ENCODE assay signal across 8 cellular contexts in the genomic region with DNA sequence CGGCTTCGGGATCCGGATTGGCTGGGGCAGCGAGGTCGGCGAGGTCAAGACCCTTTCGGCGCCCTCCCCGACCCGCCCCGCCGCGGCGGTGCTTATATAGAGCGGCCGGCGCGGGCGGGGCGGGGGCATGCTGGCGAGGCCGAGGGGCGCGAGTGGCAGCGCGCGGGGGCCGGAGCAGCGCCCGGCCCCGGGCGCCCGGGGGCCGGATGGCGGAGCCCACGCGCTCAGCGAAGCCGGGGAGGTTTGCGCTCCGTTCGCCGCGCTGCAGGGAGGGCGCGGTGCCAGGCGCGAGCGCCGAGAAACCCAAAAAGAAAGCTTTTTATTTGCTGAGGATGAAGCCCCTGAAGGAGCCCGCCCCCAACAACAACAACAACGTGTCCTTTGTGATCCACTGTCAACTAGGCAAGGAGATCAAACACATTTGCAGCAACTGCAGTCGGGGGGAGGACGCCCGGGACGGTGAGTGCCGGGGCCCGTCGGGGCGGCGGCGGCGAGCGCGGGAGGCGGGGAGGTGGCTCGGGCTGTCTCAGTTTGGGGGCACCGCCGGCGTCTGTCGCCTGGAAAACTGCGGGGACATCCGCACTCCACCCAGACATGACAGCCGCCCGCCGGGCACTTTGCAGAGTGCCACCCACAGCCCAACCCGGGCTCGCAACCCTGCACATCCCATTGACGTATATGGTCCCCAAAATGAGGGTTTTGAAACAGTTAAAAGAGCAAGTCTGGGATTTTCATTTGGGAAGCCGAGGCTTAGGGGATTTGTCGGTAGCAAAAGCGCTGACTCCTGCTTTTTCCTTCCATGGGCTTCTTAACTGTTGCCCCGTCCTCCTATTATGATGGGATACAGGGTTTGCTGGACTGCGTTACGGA.
DNase-seq lines count a peak whose midpoint lies in the region; ATAC-seq and TF ChIP-seq lines count a peak whose summit lies in the region.

No MANE protein-coding gene starts in this region.

- H3K4me1 ChIP-seq in lung (ENCODE audit: control insufficient read depth in 2 of 2, insufficient read depth in 2 of 2, low read length in 2 of 2), result peaks cover 0 to 5% of the 10 kb centered on the region in 2 donors
- peaks cover 0 to 27% (median 7%) of the 10 kb centered on the region in 4 donors for H3K4me1 ChIP-seq in tibial nerve

- no peak for TF ChIP-seq CTCF in lung (IDR thresholded peaks at IDR 0.05; ENCODE audit: control extremely low read depth, extremely low read depth)
- no peak for TF ChIP-seq CTCF in tibial nerve (IDR thresholded peaks at IDR 0.05)

- H3K9me3 ChIP-seq in lung (ENCODE audit: control insufficient read depth in 2 of 2, insufficient read depth in 1 of 2, low read length in 1 of 2) (no peaks in the 10 kb centered on the region), tibial nerve (no peaks in the 10 kb centered on the region)

- no peaks in the 10 kb centered on the region for H3K36me3 Mint-ChIP-seq in activated CD8-positive, alpha-beta memory T cell treated with anti-CD3 and anti-CD28 coated beads, Interleukin-2, amount 10 ng/mL, durations not matched to agents 7 days and 5 days

- TF ChIP-seq EP300 in tibial nerve (IDR thresholded peaks at IDR 0.05), result no peak

- no peaks in the 10 kb centered on the region for H3K9me3 Mint-ChIP-seq in activated CD8-positive, alpha-beta memory T cell treated with anti-CD3 and anti-CD28 coated beads, Interleukin-2, amount 10 ng/mL, durations not matched to agents 7 days and 5 days (ENCODE audit: low read depth)

- H3K4me1 Mint-ChIP-seq in activated CD8-positive, alpha-beta memory T cell treated with anti-CD3 and anti-CD28 coated beads, Interleukin-2, amount 10 ng/mL, durations not matched to agents 7 days and 5 days, result peaks cover 4% of the 10 kb centered on the region

- peaks cover 0 to 4% of the 10 kb centered on the region in 2 donors for H3K36me3 ChIP-seq in lung (ENCODE audit: control insufficient read depth in 2 of 2, insufficient read depth in 2 of 2, low read length in 2 of 2)
- H3K36me3 ChIP-seq in tibial nerve, result no peaks in the 10 kb centered on the region

- H3K27ac ChIP-seq in lung (ENCODE audit: low read depth in 1 of 2, low read length in 1 of 2) (peak overlapping the region in 1 of 2 donors; percentile 81), tibial nerve (no peak overlapping the region)

- 4 to 6% methylated on average over 66 to 85 of the region's 85 CpGs for WGBS in lung, 2 donors
- 2 to 3% methylated on average over 37 to 48 of the region's 85 CpGs for WGBS in tibial nerve, 2 donors

- CTCF ChIA-PET in activated CD8-positive, alpha-beta memory T cell treated with anti-CD3 and anti-CD28 coated beads, Interleukin-2, amount 10 ng/mL, durations not matched to agents 7 days and 5 days (lab: Charles Lee), result interaction anchor here (1.2 to 1.6 kb wide), 2 partner anchors 102 to 317 kb away, joined by 3 to 5 read pairs; no protein-coding TSS in a partner anchor

- TF ChIP-seq POLR2A in tibial nerve (IDR thresholded peaks at IDR 0.05), result no peak

- H3K4me3 Mint-ChIP-seq in activated CD8-positive, alpha-beta memory T cell treated with anti-CD3 and anti-CD28 coated beads, Interleukin-2, amount 10 ng/mL, durations not matched to agents 7 days and 5 days, result peak overlapping the region; percentile 42

- no peak overlapping the region for H3K27ac Mint-ChIP-seq in activated CD8-positive, alpha-beta memory T cell treated with anti-CD3 and anti-CD28 coated beads, Interleukin-2, amount 10 ng/mL, durations not matched to agents 7 days and 5 days

- no peak for ATAC-seq in activated CD8-positive, alpha-beta memory T cell treated with anti-CD3 and anti-CD28 coated beads, Interleukin-2, amount 10 ng/mL, durations not matched to agents 7 days and 5 days
- peak; percentile 13 for ATAC-seq in lung (ENCODE audit: insufficient read depth, low FRiP score)

- H3K4me3 ChIP-seq in lung, result peak overlapping the region; percentile 30
- H3K4me3 ChIP-seq in tibial nerve, result peak overlapping the region; percentile 25 to 57 (median 44)

- H3K27me3 Mint-ChIP-seq in activated CD8-positive, alpha-beta memory T cell treated with anti-CD3 and anti-CD28 coated beads, Interleukin-2, amount 10 ng/mL, durations not matched to agents 7 days and 5 days, result peaks cover 77% of the 10 kb centered on the region

- no peaks in the 10 kb centered on the region for H3K27me3 ChIP-seq in lung (ENCODE audit: control insufficient read depth, insufficient read depth)
- H3K27me3 ChIP-seq in tibial nerve, result peaks cover 0 to 43% of the 10 kb centered on the region in 2 donors

- DNase-seq in activated CD8-positive, alpha-beta memory T cell treated with anti-CD3 and anti-CD28 coated beads, Interleukin-2, amount 10 ng/mL, durations not matched to agents 7 days and 5 days, result no peak
- DNase-seq in activated CD8-positive, alpha-beta memory T cell treated with anti-CD3 and anti-CD28 coated beads, Interleukin-2, amount 50 U/mL, for 48 hours, result no peak
- peak; percentile 7 for DNase-seq in cerebellum (ENCODE audit: low spot score)
- no peak for DNase-seq in lung (ENCODE audit: low spot score)
- no peak for DNase-seq in tibial nerve (ENCODE audit: low spot score in 2 of 2)
- DNase-seq in SKM-1 (lab: John Stamatoyannopoulos, UW; ENCODE audit: unreplicated experiment), result no peak
- no peak for DNase-seq in epidermal melanocyte (ENCODE audit: insufficient read length, low spot score)
- DNase-seq in NCI-H128 (lab: John Stamatoyannopoulos, UW; ENCODE audit: unreplicated experiment), result no peak
